ENCODE assay signal across 17 cellular contexts in genomic region chr17:1366234-1366633, GRCh38. TPM values are rescaled to one million over a fixed set of nuclear protein-coding genes. Genes with fewer than 3 reads are reported as not detected.
DNase-seq lines count a peak whose midpoint lies in the region; ATAC-seq and TF ChIP-seq lines count a peak whose summit lies in the region.
"Had no signal": no experiment of that assay in that cellular context is flagged by ENCODE, and none has a peak within 500 bp of the region (broad histone marks: within the 10 kb centered on the region; RNA-seq: fewer than 3 reads in every experiment).

No MANE protein-coding gene starts in this region.

- no peaks in the 10 kb centered on the region for H3K27me3 Mint-ChIP-seq in naive thymus-derived CD4-positive, alpha-beta T cell
- H3K27me3 Mint-ChIP-seq: brain had no signal

- peaks cover 0 to 13% (median 7%) of the 10 kb centered on the region in 5 donors for H3K36me3 Mint-ChIP-seq in naive thymus-derived CD4-positive, alpha-beta T cell

- H3K9me3 ChIP-seq in cardiac muscle cell (ENCODE audit: low read depth) = no peaks in the 10 kb centered on the region
- no peaks in the 10 kb centered on the region for H3K9me3 ChIP-seq in heart right ventricle
- no peaks in the 10 kb centered on the region for H3K9me3 ChIP-seq in naive thymus-derived CD4-positive, alpha-beta T cell (ENCODE audit: control insufficient read depth in 2 of 3, low read length in 3 of 3)
- H3K9me3 ChIP-seq in transverse colon = no peaks in the 10 kb centered on the region
- H3K9me3 ChIP-seq: ovary, SJSA1, vagina had no signal

- no peak for ATAC-seq in heart right ventricle
- no peak for ATAC-seq in naive thymus-derived CD4-positive, alpha-beta T cell
- no peak for ATAC-seq in HG02840 (IDR thresholded peaks at IDR 0.05; ENCODE audit: low FRiP score, unreplicated experiment)

- no peaks in the 10 kb centered on the region for H3K9me3 Mint-ChIP-seq in naive thymus-derived CD4-positive, alpha-beta T cell
- H3K9me3 Mint-ChIP-seq: brain had no signal

- TF ChIP-seq CTCF in cardiac muscle cell (IDR thresholded peaks at IDR 0.05; ENCODE audit: low read depth, low read length) (no peak), heart right ventricle (IDR thresholded peaks at IDR 0.05) (no peak), brain microvascular endothelial cell (IDR thresholded peaks at IDR 0.05; ENCODE audit: low read depth, low read length, missing control alignments) (no peak), transverse colon (IDR thresholded peaks at IDR 0.05) (no peak)

- no peak for TF ChIP-seq POLR2A in transverse colon (IDR thresholded peaks at IDR 0.05)

- WGBS in heart right ventricle, 2 donors = 81 to 83% methylated on average over 7 of the region's 7 CpGs
- WGBS in transverse colon (ENCODE audit: low coverage in 1 of 2), 2 donors = 76 to 83% methylated on average over 7 of the region's 7 CpGs

- H3K4me3 ChIP-seq in cardiac muscle cell (no peak overlapping the region), heart right ventricle (no peak overlapping the region), brain microvascular endothelial cell (ENCODE audit: low read depth, low read length) (no peak overlapping the region), transverse colon (no peak overlapping the region)
- H3K4me3 ChIP-seq in naive thymus-derived CD4-positive, alpha-beta T cell (ENCODE audit: low read length) = no peak overlapping the region
- H3K4me3 ChIP-seq: ovary, SJSA1, vagina had no signal

- H3K4me3 Mint-ChIP-seq in naive thymus-derived CD4-positive, alpha-beta T cell = no peak overlapping the region

- H3K27ac Mint-ChIP-seq in naive thymus-derived CD4-positive, alpha-beta T cell = peak overlapping the region in 5 of 9 donors; percentile 13 to 77 (median 64)

- in situ Hi-C loops in brain microvascular endothelial cell (cut with HindIII; ENCODE audit: low pct_ligation_motif_present, low sequenced_read_pairs) = no loop called here
- in situ Hi-C loops in transverse colon (cut with MboI; ENCODE audit: low pct_ligation_motif_present in 1 of 4, low pct_unique_long_range_greater_than_20kb in 1 of 4, low sequenced_read_pairs in 3 of 4) = loop anchor here in 2 of 4 donors (10.0 kb wide), 1 partner anchor 149 kb away; the partner anchor contains the start of gene INPP5K (in 2 of the 2)

- POLR2A ChIA-PET in naive thymus-derived CD4-positive, alpha-beta T cell (lab: Charles Lee) = interaction anchor here (0.6 to 3.5 kb wide), 7 partner anchors 10 to 264 kb away, joined by 3 to 36 read pairs (median 4); partner anchors contain the start of genes INPP5K and YWHAE

- H3K27ac ChIP-seq in cardiac muscle cell (peak overlapping the region; percentile 16), heart right ventricle (peak overlapping the region in 3 of 10 donors; percentile 8 to 42 (median 9)), brain microvascular endothelial cell (peak overlapping the region; percentile 53), transverse colon (peak overlapping the region; percentile 45 to 68 (median 50))
- H3K27ac ChIP-seq in naive thymus-derived CD4-positive, alpha-beta T cell (ENCODE audit: low read depth, low read length) = no peak overlapping the region
- H3K27ac ChIP-seq: ovary had no signal

- DNase-seq in cardiac muscle cell (ENCODE audit: low read depth in 1 of 2, low spot score in 1 of 2) (no peak), heart right ventricle (no peak), brain microvascular endothelial cell (no peak), transverse colon (no peak), amygdala (lab: John Stamatoyannopoulos, UW) (no peak), NOMO-1 (lab: John Stamatoyannopoulos, UW; ENCODE audit: unreplicated experiment in 2 of 2) (no peak)
- no peak for DNase-seq in naive thymus-derived CD4-positive, alpha-beta T cell
- DNase-seq: activated CD4-positive, alpha-beta T cell treated with anti-CD3 and anti-CD28 coated beads for 1 hour; activated CD8-positive, alpha-beta memory T cell treated with anti-CD3 and anti-CD28 coated beads, Interleukin-2, amount 50 U/mL, for 4 hours; GDM1; NCI-H2029; ovary; T-helper 9 cell had no signal

- intact Hi-C loops in heart right ventricle (cut with DNase I) (loop anchor here in 8 of 10 donors (2.0 to 10.0 kb wide), 10 partner anchors 36 to 151 kb away; partner anchors contain the start of genes INPP5K (in 4 of the 8), CRK (in 3 of the 8) and YWHAE (in 1 of the 8)), transverse colon (cut with DNase I; ENCODE audit: low total_unique reads) (loop anchor here (10.0 kb wide), 1 partner anchor 149 kb away; the partner anchor contains the start of gene INPP5K)
- intact Hi-C loops in naive thymus-derived CD4-positive, alpha-beta T cell (cut with micrococcal nuclease) = loop anchor here in 1 of 2 donors (5.0 kb wide), 1 partner anchor 166 kb away; no protein-coding TSS in a partner anchor

- CTCF ChIA-PET in naive thymus-derived CD4-positive, alpha-beta T cell (lab: Charles Lee) = interaction anchor here (0.6 to 2.7 kb wide), 14 partner anchors 8 to 260 kb away, joined by 3 to 32 read pairs (median 6); partner anchors contain the start of gene INPP5K

- H3K27me3 ChIP-seq in cardiac muscle cell (no peaks in the 10 kb centered on the region), heart right ventricle (no peaks in the 10 kb centered on the region), brain microvascular endothelial cell (replicated peaks) (no peaks in the 10 kb centered on the region), transverse colon (no peaks in the 10 kb centered on the region)
- H3K27me3 ChIP-seq in naive thymus-derived CD4-positive, alpha-beta T cell (ENCODE audit: control insufficient read depth in 2 of 2, insufficient read depth in 2 of 2, low read length in 2 of 2) = no peaks in the 10 kb centered on the region
- H3K27me3 ChIP-seq: ovary, SJSA1, vagina had no signal

- peaks cover 14% of the 10 kb centered on the region for H3K36me3 ChIP-seq in cardiac muscle cell
- peaks cover 0 to 38% (median 15%) of the 10 kb centered on the region in 9 donors for H3K36me3 ChIP-seq in heart right ventricle
- H3K36me3 ChIP-seq in brain microvascular endothelial cell (replicated peaks) = peaks cover 11% of the 10 kb centered on the region
- peaks cover 0 to 20% (median 3%) of the 10 kb centered on the region in 3 experiments for H3K36me3 ChIP-seq in naive thymus-derived CD4-positive, alpha-beta T cell (ENCODE audit: control insufficient read depth in 2 of 3, insufficient read depth in 3 of 3, low read length in 3 of 3)
- peaks cover 0 to 18% (median 5%) of the 10 kb centered on the region in 4 donors for H3K36me3 ChIP-seq in transverse colon
- H3K36me3 ChIP-seq: ovary had no signal

- peaks cover 6% of the 10 kb centered on the region for H3K4me1 ChIP-seq in cardiac muscle cell (ENCODE audit: low read depth)
- peaks cover 16 to 99% (median 86%) of the 10 kb centered on the region in 9 donors for H3K4me1 ChIP-seq in heart right ventricle
- peaks cover 19 to 23% of the 10 kb centered on the region in 2 donors for H3K4me1 ChIP-seq in naive thymus-derived CD4-positive, alpha-beta T cell (ENCODE audit: control insufficient read depth in 2 of 2, insufficient read depth in 2 of 2, low read length in 2 of 2)
- peaks cover 30 to 84% (median 47%) of the 10 kb centered on the region in 4 donors for H3K4me1 ChIP-seq in transverse colon

- TF ChIP-seq EP300 in transverse colon (IDR thresholded peaks at IDR 0.05; ENCODE audit: low read depth) = no peak

- H3K4me1 Mint-ChIP-seq in naive thymus-derived CD4-positive, alpha-beta T cell = peaks cover 39 to 83% (median 63%) of the 10 kb centered on the region in 7 donors

RNA-seq across cellular contexts. Expression of gene YWHAE, which starts 33.8 kb away (rescaled TPM):
- total RNA-seq in cardiac muscle cell (1,409 and 2,297 TPM in 2 replicates), heart right ventricle (100 to 1,000 TPM; 600 to 791 (median 620) TPM), transverse colon (1,000 to 10,000 TPM in 1 of 4 donors, 100 to 1,000 TPM in 3; 158 to 2,397 (median 594) TPM)
- polyA plus RNA-seq in cardiac muscle cell (658 and 685 TPM in 2 replicates), heart right ventricle (100 to 1,000 TPM; 478 to 505 TPM)
- 100 to 1,000 TPM; 119 to 317 (median 127) TPM for total RNA-seq in naive thymus-derived CD4-positive, alpha-beta T cell
- polyA plus RNA-seq in naive thymus-derived CD4-positive, alpha-beta T cell = 10 to 100 TPM; 30.6 to 37.3 TPM
